ENCODE assay signal across 14 cellular contexts in the genomic region with DNA sequence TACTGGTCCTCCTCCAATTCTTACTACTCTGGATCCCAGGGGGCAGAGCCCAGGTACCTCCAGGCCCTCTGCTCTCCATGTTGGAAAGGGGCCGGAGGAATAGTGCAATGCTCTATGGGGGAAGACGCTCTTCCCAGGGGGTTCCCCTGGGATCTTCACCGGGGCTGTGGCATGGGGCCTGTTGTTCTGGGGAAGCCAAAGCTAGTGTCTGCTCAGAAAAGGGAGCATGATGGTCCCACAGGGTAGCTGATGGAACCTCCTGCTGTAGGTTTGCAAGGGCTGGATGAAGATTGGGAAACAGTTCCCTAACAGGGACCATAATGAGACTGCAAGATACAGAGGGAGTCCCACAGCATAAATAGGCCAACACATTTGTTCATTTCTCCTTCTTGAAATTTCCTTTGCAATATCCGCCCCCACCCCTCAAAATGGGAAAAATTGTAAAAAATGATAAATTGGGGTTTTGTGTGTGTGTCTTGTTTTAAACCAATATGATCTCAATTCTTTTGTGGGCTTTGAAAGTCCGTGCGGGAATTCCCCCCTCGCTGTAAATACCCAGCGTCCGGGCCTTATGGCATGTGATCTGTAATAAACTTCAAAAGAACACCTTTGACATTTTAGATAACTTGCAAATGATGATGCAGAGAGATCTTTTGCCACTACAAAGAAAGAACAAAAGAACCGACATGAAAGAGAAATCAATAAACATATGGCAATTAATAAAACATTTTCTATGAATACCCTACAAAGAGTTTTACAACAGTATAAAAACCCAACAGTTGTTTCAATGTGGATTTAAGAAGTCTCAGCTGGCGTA.
DNase-seq lines count a peak whose midpoint lies in the region; ATAC-seq and TF ChIP-seq lines count a peak whose summit lies in the region.
"Had no signal": no experiment of that assay in that cellular context is flagged by ENCODE, and none has a peak within 500 bp of the region (broad histone marks: within the 10 kb centered on the region; RNA-seq: fewer than 3 reads in every experiment).

No MANE protein-coding gene starts in this region.

- no peaks in the 10 kb centered on the region for H3K4me1 ChIP-seq in right atrium auricular region
- no peaks in the 10 kb centered on the region for H3K4me1 ChIP-seq in right cardiac atrium (ENCODE audit: control insufficient read depth, insufficient read depth, low read length)
- H3K4me1 ChIP-seq: HAP-1 had no signal

- intact Hi-C loops in right cardiac atrium (cut with DNase I): no loop called here

- no peak for TF ChIP-seq CTCF in right atrium auricular region (IDR thresholded peaks at IDR 0.05)

- no peak overlapping the region for H3K4me3 ChIP-seq in right atrium auricular region
- no peak overlapping the region for H3K4me3 ChIP-seq in right cardiac atrium (ENCODE audit: low read length)
- H3K4me3 ChIP-seq: BLaER1 treated with 17β-estradiol and CSF1 and Interleukin-3, amounts not matched to agents 10 nM and 100 nM; GM23248; HAP-1 had no signal

- peak; percentile 38 for DNase-seq in right atrium auricular region (ENCODE audit: low spot score)
- DNase-seq in right cardiac atrium: no peak
- DNase-seq in ecto neural progenitor cell (ENCODE audit: low spot score): peak; percentile 18
- DNase-seq in retina: peak; percentile 1
- DNase-seq in anterior cingulate cortex (lab: John Stamatoyannopoulos, UW): no peak
- DNase-seq in DMS 273 treated with DMSO at 0.1 percent for 48 hours (lab: John Stamatoyannopoulos, UW): no peak
- DNase-seq: DMS153, DMS79, GDM1, GM23248 had no signal

- H3K36me3 ChIP-seq in right atrium auricular region: no peaks in the 10 kb centered on the region
- H3K36me3 ChIP-seq: BLaER1 treated with 17β-estradiol and CSF1 and Interleukin-3, amounts not matched to agents 10 nM and 100 nM; HAP-1 had no signal

- H3K27ac ChIP-seq in right atrium auricular region (no peak overlapping the region), right cardiac atrium (ENCODE audit: low read length) (no peak overlapping the region)
- H3K27ac ChIP-seq: BLaER1 treated with 17β-estradiol and CSF1 and Interleukin-3, amounts not matched to agents 10 nM and 100 nM; GM23248 had no signal

- H3K9me3 ChIP-seq in right atrium auricular region (no peaks in the 10 kb centered on the region), right cardiac atrium (ENCODE audit: control insufficient read depth, low read length) (no peaks in the 10 kb centered on the region)
- H3K9me3 ChIP-seq: BLaER1 treated with 17β-estradiol and CSF1 and Interleukin-3, amounts not matched to agents 10 nM and 100 nM; HAP-1 had no signal

- no peaks in the 10 kb centered on the region for H3K27me3 ChIP-seq in right atrium auricular region
- no peaks in the 10 kb centered on the region for H3K27me3 ChIP-seq in right cardiac atrium (ENCODE audit: control insufficient read depth, insufficient read depth)
- H3K27me3 ChIP-seq: BLaER1 treated with 17β-estradiol and CSF1 and Interleukin-3, amounts not matched to agents 10 nM and 100 nM had no signal

- 89% methylated on average over 11 of the region's 11 CpGs for WGBS in right cardiac atrium

- ATAC-seq in right cardiac atrium (no peak), HG03095 (IDR thresholded peaks at IDR 0.05; ENCODE audit: unreplicated experiment) (no peak)
- ATAC-seq: CD8-positive, alpha-beta T cell had no signal

Comparison
In these comparisons a context has a peak if more than half of its experiments do, and no peak if none do; other contexts are left out.
1. DNase-seq: peak in right atrium auricular region (single experiment), ecto neural progenitor cell (single experiment) and retina (single experiment); none in right cardiac atrium (0 of 3), anterior cingulate cortex (0 of 58) and DMS 273 treated with DMSO at 0.1 percent for 48 hours (single experiment).